ENCODE assay signal across 7 cellular contexts in genomic region chr9:127612993-127613954, GRCh38. TPM values are rescaled to one million over a fixed set of nuclear protein-coding genes. Genes with fewer than 3 reads are reported as not detected.
DNase-seq lines count a peak whose midpoint lies in the region; ATAC-seq and TF ChIP-seq lines count a peak whose summit lies in the region.

No MANE protein-coding gene starts in this region.

- intact Hi-C loops in PC-9 (cut with micrococcal nuclease; ENCODE audit: unreplicated experiment): loop anchor here (2.0 to 10.0 kb wide), 3 partner anchors 72 to 122 kb away; partner anchors contain the start of gene TOR2A
- intact Hi-C loops in upper lobe of right lung (cut with DNase I): no loop called here

- H3K4me3 ChIP-seq in PC-9 (peak overlapping the region; percentile 61; the same call in 1 of the 2 replicates), upper lobe of right lung (peak overlapping the region; percentile 74)

- H3K4me2 ChIP-seq in PC-9: peak overlapping the region; percentile 97

- ATAC-seq in foreskin keratinocyte: peak; percentile 37
- peak; percentile 55 for ATAC-seq in upper lobe of right lung
- ATAC-seq in HG02884 (IDR thresholded peaks at IDR 0.05; ENCODE audit: unreplicated experiment): no peak

- TSS peak; percentile 52 for BruUV-seq in PC-9 (replicated peaks; lab: Mats Ljungman, UMichigan)

- H3K79me2 ChIP-seq in PC-9 (ENCODE audit: low read depth): no peaks in the 10 kb centered on the region

- H3K27ac ChIP-seq in PC-9 (no peak overlapping the region), foreskin keratinocyte (no peak overlapping the region), upper lobe of right lung (peak overlapping the region; percentile 63)

- no peaks in the 10 kb centered on the region for H3K36me3 ChIP-seq in PC-9 (ENCODE audit: low read depth)
- no peaks in the 10 kb centered on the region for H3K36me3 ChIP-seq in upper lobe of right lung

- no peaks in the 10 kb centered on the region for H4K20me1 ChIP-seq in PC-9 (ENCODE audit: insufficient read depth)

- peaks cover 24% of the 10 kb centered on the region for H3K4me1 Mint-ChIP-seq in neural crest cell

- H3K27me3 ChIP-seq in PC-9 (ENCODE audit: insufficient read depth, low read depth): no peaks in the 10 kb centered on the region
- no peaks in the 10 kb centered on the region for H3K27me3 ChIP-seq in foreskin keratinocyte
- H3K27me3 ChIP-seq in upper lobe of right lung: no peaks in the 10 kb centered on the region

- no peaks in the 10 kb centered on the region for H3K9me3 ChIP-seq in PC-9 (ENCODE audit: insufficient read depth, low read depth)
- H3K9me3 ChIP-seq in upper lobe of right lung: no peaks in the 10 kb centered on the region

- TF ChIP-seq CTCF in PC-9 (conservative IDR thresholded peaks at IDR 0.05) (no peak), foreskin keratinocyte (conservative IDR thresholded peaks at IDR 0.05) (no peak), neural crest cell (conservative IDR thresholded peaks at IDR 0.05) (no peak), upper lobe of right lung (IDR thresholded peaks at IDR 0.05) (no peak)

- no peaks in the 10 kb centered on the region for H3K9me2 ChIP-seq in PC-9 (ENCODE audit: insufficient read depth)

- peak overlapping the region; percentile 89 for H3K4me3 Mint-ChIP-seq in neural crest cell

- H3K27me3 Mint-ChIP-seq in neural crest cell (ENCODE audit: low read depth): peaks cover 24% of the 10 kb centered on the region

- POLR2A ChIA-PET in PC-9 (lab: Charles Lee; ENCODE audit: unreplicated experiment): interaction anchor here (0.6 to 0.7 kb wide), 3 partner anchors 52 to 497 kb away, joined by 3 to 4 read pairs (median 4); no protein-coding TSS in a partner anchor

- CTCF ChIA-PET in PC-9 (lab: Charles Lee): interaction anchor here (0.6 kb wide), 2 partner anchors 105 to 172 kb away, joined by 4 to 8 read pairs; partner anchors contain the start of gene CDK9

- H3K27ac Mint-ChIP-seq in neural crest cell (ENCODE audit: unreplicated experiment): peak overlapping the region; percentile 92

- H3K36me3 Mint-ChIP-seq in neural crest cell (ENCODE audit: low read depth): no peaks in the 10 kb centered on the region

- DNase-seq in H4 (ENCODE audit: low spot score) (peak; percentile 19), PC-9 (peak in 1 of 2 experiments; percentile 74), foreskin keratinocyte (peak in 1 of 2 donors; percentile 53), neural crest cell (ENCODE audit: low read depth, low spot score) (peak; percentile 26), upper lobe of right lung (peak; percentile 83)
- peak; percentile 4 for DNase-seq in activated gamma-delta T cell treated with anti-CD3 and anti-CD28 coated beads, Interleukin-2, amount 50 U/mL, for 16 hours (ENCODE audit: low read depth)

- peaks cover 30% of the 10 kb centered on the region for H3K4me1 ChIP-seq in PC-9 (replicated peaks; ENCODE audit: insufficient read depth)
- peaks cover 13% of the 10 kb centered on the region for H3K4me1 ChIP-seq in foreskin keratinocyte
- H3K4me1 ChIP-seq in upper lobe of right lung: peaks cover 6% of the 10 kb centered on the region

- no peaks in the 10 kb centered on the region for H3K9me3 Mint-ChIP-seq in neural crest cell

- peaks cover 3% of the 10 kb centered on the region for H3F3A ChIP-seq in PC-9 (ENCODE audit: insufficient read depth, low read depth)

- peak overlapping the region; percentile 80 for H2AFZ ChIP-seq in PC-9

RNA-seq across cellular contexts. Expression of gene STXBP1, which starts 1.2 kb away (rescaled TPM):
- total RNA-seq in H4 (2014; rRNA removed; shearing (Covaris generic)): 7.2 and 18.8 TPM in 2 replicates
- total RNA-seq in PC-9 (2021) (35.1 and 44.0 TPM in 2 replicates), foreskin keratinocyte (20.2 and 20.6 TPM in 2 replicates), neural crest cell (53.3 and 56.1 TPM in 2 replicates), upper lobe of right lung (92.1 TPM)
- 15.5 and 18.7 TPM in 2 replicates for polyA plus RNA-seq in foreskin keratinocyte
